32 cellular contexts compared by ENCODE assay signal in the genomic region with DNA sequence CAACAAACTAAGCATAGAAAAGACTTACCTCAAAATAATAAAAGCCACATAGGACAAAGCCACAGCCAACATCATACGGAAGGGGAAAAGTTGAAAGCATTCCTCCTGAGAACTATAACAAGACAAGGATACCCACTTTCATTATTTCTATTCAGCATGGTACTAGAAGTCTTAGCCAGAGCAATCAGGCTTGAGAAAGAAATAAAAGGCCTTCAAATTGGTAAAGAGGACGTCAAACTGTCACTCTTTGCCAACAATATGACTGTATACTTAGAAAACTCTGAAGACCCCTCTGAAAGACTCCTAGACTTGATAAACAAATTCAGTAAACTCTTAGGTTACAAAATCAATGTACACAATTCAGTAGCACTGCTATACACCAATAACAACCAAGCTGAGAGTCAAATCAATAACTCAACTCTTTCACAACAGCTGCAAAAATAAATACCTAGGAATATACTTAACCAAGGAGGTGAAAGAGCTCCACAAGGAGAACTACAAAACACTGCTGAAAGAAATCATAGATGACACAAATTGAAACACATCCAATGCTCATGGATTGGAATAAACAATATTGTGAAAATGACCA. TPM values are rescaled to one million over a fixed set of nuclear protein-coding genes. Genes with fewer than 3 reads are reported as not detected.
"Had no signal": no experiment of that assay in that cellular context is flagged by ENCODE, and none has a peak within 500 bp of the region (broad histone marks: within the 10 kb centered on the region; RNA-seq: fewer than 3 reads in every experiment).

No MANE protein-coding gene starts in this region.

- H3K4me3 ChIP-seq: pancreas, prostate gland, skin epidermis, smooth muscle cell, spleen, suprapubic skin, tibial artery, transverse colon, upper lobe of right lung, uterus had no signal

- H3K36me3 Mint-ChIP-seq: stimulated activated memory B cell treated with anti-CD40 and anti-IgM and Interleukin-4, amounts not matched to agents 10 μg/mL and 1 μg/mL and 100 μg/mL, for 72 hours had no signal

- DNase-seq: naive thymus-derived CD8-positive, alpha-beta T cell; nephron progenitor cell; nucleus accumbens; pancreas; right cardiac atrium; spleen; stimulated activated CD4-positive, alpha-beta T cell treated with anti-CD3 and anti-CD28 coated beads, Interleukin-12 subunit alpha, Interleukin-12 subunit beta, amount 100 ng/mL, for 4 hours; stimulated activated CD4-positive, alpha-beta T cell treated with anti-CD3 and anti-CD28 coated beads, Interleukin-1b, Interleukin-23, amount 100 ng/mL, for 48 hours; stimulated activated CD4-positive, alpha-beta T cell treated with anti-CD3 and anti-CD28 coated beads, Interleukin-4, amount 100 ng/mL, for 1 hour; stimulated activated CD4-positive, alpha-beta T cell treated with anti-CD3 and anti-CD28 coated beads, Interleukin-4, amount 100 ng/mL, for 4 hours; stimulated activated CD8-positive, alpha-beta memory T cell treated with anti-CD3 and anti-CD28 coated beads, Interleukin-4, amount 100 ng/mL, for 48 hours; stimulated activated naive CD4-positive, alpha-beta T cell; stimulated activated naive CD8-positive, alpha-beta T cell treated with anti-CD3 and anti-CD28 coated beads, Interleukin-15, amount 100 ng/mL, for 72 hours; stimulated activated naive CD8-positive, alpha-beta T cell treated with anti-CD3 and anti-CD28 coated beads, Interleukin-15, Interleukin-2, amounts not matched to agents 100 U/mL and 50 U/mL, for 24 hours; substantia nigra; testis; tibial artery; transverse colon; upper lobe of right lung; uterus had no signal

- H3K4me2 ChIP-seq: smooth muscle cell had no signal

- ATAC-seq: naive thymus-derived CD8-positive, alpha-beta T cell; natural killer cell treated with Interleukin-12 subunit alpha and Interleukin-12 subunit beta and Interleukin-15 and Interleukin-18, amount 100 ng/mL, for 72 hours; pancreas; right cardiac atrium; sciatic nerve; stimulated activated memory B cell treated with anti-CD40 and anti-IgM and Interleukin-4, amounts not matched to agents 10 μg/mL and 1 μg/mL and 100 μg/mL, for 72 hours; stimulated activated naive CD8-positive, alpha-beta T cell treated with anti-CD3 and anti-CD28 coated beads, Interleukin-15, amount 100 ng/mL, for 72 hours; stimulated activated naive CD8-positive, alpha-beta T cell treated with anti-CD3 and anti-CD28 coated beads, Interleukin-15, Interleukin-2, amounts not matched to agents 100 U/mL and 50 U/mL, for 24 hours; upper lobe of right lung had no signal

- H3K27ac Mint-ChIP-seq: naive thymus-derived CD8-positive, alpha-beta T cell; natural killer cell treated with Interleukin-12 subunit alpha and Interleukin-12 subunit beta and Interleukin-15 and Interleukin-18, amount 100 ng/mL, for 72 hours; nephron progenitor cell; stimulated activated memory B cell treated with anti-CD40 and anti-IgM and Interleukin-4, amounts not matched to agents 10 μg/mL and 1 μg/mL and 100 μg/mL, for 72 hours; stimulated activated naive CD8-positive, alpha-beta T cell treated with anti-CD3 and anti-CD28 coated beads, Interleukin-15, amount 100 ng/mL, for 72 hours; type B pancreatic cell had no signal

- FAIRE-seq: pancreas had no signal

- H3K27me3 Mint-ChIP-seq: stimulated activated naive CD8-positive, alpha-beta T cell treated with anti-CD3 and anti-CD28 coated beads, Interleukin-15, amount 100 ng/mL, for 72 hours had no signal

- H3K9me3 ChIP-seq: neutrophil, pancreas, prostate gland, testis, tibial artery, transverse colon, upper lobe of right lung, uterus had no signal

- H3K9me3 Mint-ChIP-seq: natural killer cell treated with Interleukin-12 subunit alpha and Interleukin-12 subunit beta and Interleukin-15 and Interleukin-18, amount 100 ng/mL, for 72 hours; type B pancreatic cell had no signal

- H3K36me3 ChIP-seq: pancreas, prostate gland, suprapubic skin, tibial artery, transverse colon, upper lobe of right lung, uterus had no signal

- H3K27me3 ChIP-seq: neutrophil, pancreas, spleen, suprapubic skin, testis, tibial artery, transverse colon, upper lobe of right lung, uterus had no signal

- H3K4me1 Mint-ChIP-seq: naive thymus-derived CD8-positive, alpha-beta T cell; nephron progenitor cell; neural crest cell; stimulated activated memory B cell treated with anti-CD40 and anti-IgM and Interleukin-4, amounts not matched to agents 10 μg/mL and 1 μg/mL and 100 μg/mL, for 72 hours; stimulated activated naive CD8-positive, alpha-beta T cell treated with anti-CD3 and anti-CD28 coated beads, Interleukin-15, amount 100 ng/mL, for 72 hours had no signal

- H3K27ac ChIP-seq: neutrophil, pancreas, prostate gland, skin epidermis, spleen, suprapubic skin, testis, tibial artery, transverse colon, upper lobe of right lung, uterus had no signal

- H3K4me1 ChIP-seq: pancreas, prostate gland, spleen, suprapubic skin, testis, tibial artery, transverse colon, upper lobe of right lung, uterus had no signal

- H3K4me3 Mint-ChIP-seq: naive thymus-derived CD8-positive, alpha-beta T cell; natural killer cell treated with Interleukin-12 subunit alpha and Interleukin-12 subunit beta and Interleukin-15 and Interleukin-18, amount 100 ng/mL, for 72 hours; nephron progenitor cell; neural crest cell; stimulated activated memory B cell treated with anti-CD40 and anti-IgM and Interleukin-4, amounts not matched to agents 10 μg/mL and 1 μg/mL and 100 μg/mL, for 72 hours; stimulated activated naive CD8-positive, alpha-beta T cell treated with anti-CD3 and anti-CD28 coated beads, Interleukin-15, amount 100 ng/mL, for 72 hours; type B pancreatic cell had no signal

RNA-seq across cellular contexts. Expression of a gene that starts 11.6 kb away (rescaled TPM):
- total RNA-seq: naive thymus-derived CD8-positive, alpha-beta T cell; natural killer cell treated with Interleukin-12 subunit alpha and Interleukin-12 subunit beta and Interleukin-15 and Interleukin-18, amount 100 ng/mL, for 72 hours; neural crest cell; osteocyte; renal cortical epithelial cell; smooth muscle cell had no signal
- polyA plus RNA-seq: naive thymus-derived CD8-positive, alpha-beta T cell; smooth muscle cell had no signal

RNA-seq across cellular contexts. Expression of a gene that starts 19.6 kb away (rescaled TPM):
- total RNA-seq: naive thymus-derived CD8-positive, alpha-beta T cell; natural killer cell treated with Interleukin-12 subunit alpha and Interleukin-12 subunit beta and Interleukin-15 and Interleukin-18, amount 100 ng/mL, for 72 hours; neural crest cell; osteocyte had no signal
- polyA plus RNA-seq: smooth muscle cell had no signal
